In the genomic region with DNA sequence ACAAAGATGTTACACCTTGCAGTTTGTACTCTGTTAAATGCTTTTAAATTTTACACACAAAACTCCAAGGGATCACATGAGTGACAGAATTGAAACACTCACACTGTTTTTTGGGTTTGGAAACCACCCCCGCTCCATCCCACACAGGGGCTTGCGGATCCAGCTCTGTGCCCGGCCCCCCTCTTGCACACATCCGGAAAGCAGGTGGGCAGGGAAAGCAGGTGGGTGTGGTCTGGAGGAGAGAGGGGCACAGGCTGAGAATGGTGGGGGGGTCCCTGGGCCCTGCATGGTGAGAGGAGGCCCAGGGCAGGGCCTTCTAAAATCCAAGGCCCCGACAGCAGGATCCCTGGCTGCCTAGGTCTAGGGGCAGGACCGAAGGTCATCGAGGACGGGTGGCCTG, we compare ENCODE assay signal across 20 cellular contexts.
"Had no signal": no experiment of that assay in that cellular context is flagged by ENCODE, and none has a peak within 500 bp of the region (broad histone marks: within the 10 kb centered on the region; RNA-seq: fewer than 3 reads in every experiment).

No MANE protein-coding gene starts in this region.

- H3K4me3 Mint-ChIP-seq: activated CD4-positive, alpha-beta memory T cell treated with anti-CD3 and anti-CD28 coated beads, Interleukin-2, amount 10 ng/mL, durations not matched to agents 7 days and 5 days; activated CD4-positive, alpha-beta T cell treated with anti-CD3 and anti-CD28 coated beads, Interleukin-2, amount 10 ng/mL, durations not matched to agents 24 days and 14 days; activated T-helper 1 cell treated with anti-CD3 and anti-CD28 coated beads, Interleukin-12 subunit alpha, Interleukin-12 subunit beta, Interleukin-2, Interleukin-4 antibody, amounts not matched to agents 30 ng/mL and 10 ng/mL and 1 ng/mL, durations not matched to agents 14 hours and 24 hours and 36 hours; stimulated activated naive CD8-positive, alpha-beta T cell treated with anti-CD3 and anti-CD28 coated beads, Interleukin-15, Interleukin-2, amounts not matched to agents 100 ng/mL and 50 ng/mL, for 24 hours had no signal

- H3K4me1 Mint-ChIP-seq: activated CD4-positive, alpha-beta memory T cell treated with anti-CD3 and anti-CD28 coated beads, Interleukin-2, amount 10 ng/mL, durations not matched to agents 7 days and 5 days had no signal

- H3K36me3 ChIP-seq: cardiac muscle cell, gastroesophageal sphincter, left ventricle myocardium inferior, suprapubic skin, tibial nerve, uterus had no signal

- H3K4me3 ChIP-seq: body of pancreas, cardiac muscle cell, gastroesophageal sphincter, left ventricle myocardium inferior, suprapubic skin, tibial nerve, uterus had no signal

- H3K27ac Mint-ChIP-seq: activated CD4-positive, alpha-beta memory T cell treated with anti-CD3 and anti-CD28 coated beads, Interleukin-2, amount 10 ng/mL, durations not matched to agents 7 days and 5 days; activated T-helper 1 cell treated with anti-CD3 and anti-CD28 coated beads, Interleukin-12 subunit alpha, Interleukin-12 subunit beta, Interleukin-2, Interleukin-4 antibody, amounts not matched to agents 30 ng/mL and 10 ng/mL and 1 ng/mL, durations not matched to agents 14 hours and 24 hours and 36 hours; progenitor cell of endocrine pancreas; stimulated activated naive CD8-positive, alpha-beta T cell treated with anti-CD3 and anti-CD28 coated beads, Interleukin-15, Interleukin-2, amounts not matched to agents 100 ng/mL and 50 ng/mL, for 24 hours had no signal

- H3K9me3 Mint-ChIP-seq: activated CD4-positive, alpha-beta memory T cell treated with anti-CD3 and anti-CD28 coated beads, Interleukin-2, amount 10 ng/mL, durations not matched to agents 7 days and 5 days; activated CD4-positive, alpha-beta T cell treated with anti-CD3 and anti-CD28 coated beads, Interleukin-2, amount 10 ng/mL, durations not matched to agents 24 days and 14 days; activated T-helper 1 cell treated with anti-CD3 and anti-CD28 coated beads, Interleukin-12 subunit alpha, Interleukin-12 subunit beta, Interleukin-2, Interleukin-4 antibody, amounts not matched to agents 30 ng/mL and 10 ng/mL and 1 ng/mL, durations not matched to agents 14 hours and 24 hours and 36 hours; stimulated activated naive CD8-positive, alpha-beta T cell treated with anti-CD3 and anti-CD28 coated beads, Interleukin-15, Interleukin-2, amounts not matched to agents 100 ng/mL and 50 ng/mL, for 24 hours had no signal

- H3K27me3 Mint-ChIP-seq: activated CD4-positive, alpha-beta memory T cell treated with anti-CD3 and anti-CD28 coated beads, Interleukin-2, amount 10 ng/mL, durations not matched to agents 7 days and 5 days; activated CD4-positive, alpha-beta T cell treated with anti-CD3 and anti-CD28 coated beads, Interleukin-2, amount 10 ng/mL, durations not matched to agents 24 days and 14 days; stimulated activated naive CD8-positive, alpha-beta T cell treated with anti-CD3 and anti-CD28 coated beads, Interleukin-15, Interleukin-2, amounts not matched to agents 100 ng/mL and 50 ng/mL, for 24 hours had no signal

- H3K9me3 ChIP-seq: body of pancreas, gastroesophageal sphincter, left ventricle myocardium inferior, suprapubic skin, tibial nerve, uterus had no signal

- H3K27ac ChIP-seq: body of pancreas, cardiac muscle cell, epithelial cell of prostate, gastroesophageal sphincter, left ventricle myocardium inferior, suprapubic skin, tibial nerve, uterus had no signal

- DNase-seq: activated CD4-positive, alpha-beta memory T cell treated with anti-CD3 and anti-CD28 coated beads, Interleukin-2, amount 10 ng/mL, durations not matched to agents 7 days and 5 days; activated CD4-positive, alpha-beta T cell treated with anti-CD3 and anti-CD28 coated beads, Interleukin-2, amount 10 ng/mL, durations not matched to agents 24 days and 14 days; anterior cingulate cortex; body of pancreas; hypothalamus; left ventricle myocardium inferior; mesenchymal stem cell; stimulated activated CD4-positive, alpha-beta T cell treated with anti-CD3 and anti-CD28 coated beads, Interleukin-4, amount 100 ng/mL, for 24 hours; SW 1271; T-helper 2 cell; uterus had no signal

- ATAC-seq: activated CD4-positive, CD25-positive, alpha-beta regulatory T cell treated with anti-CD3 and anti-CD28 coated beads, Interleukin-2, amount 50 U/mL, for 24 hours; body of pancreas; gastroesophageal sphincter had no signal

- H3K27me3 ChIP-seq: body of pancreas, cardiac muscle cell, tibial nerve, uterus had no signal

- H3K4me1 ChIP-seq: body of pancreas, gastroesophageal sphincter, left ventricle myocardium inferior, suprapubic skin, tibial nerve, uterus had no signal
